Comparison of ENCODE assay signal across 22 cellular contexts in the genomic region with DNA sequence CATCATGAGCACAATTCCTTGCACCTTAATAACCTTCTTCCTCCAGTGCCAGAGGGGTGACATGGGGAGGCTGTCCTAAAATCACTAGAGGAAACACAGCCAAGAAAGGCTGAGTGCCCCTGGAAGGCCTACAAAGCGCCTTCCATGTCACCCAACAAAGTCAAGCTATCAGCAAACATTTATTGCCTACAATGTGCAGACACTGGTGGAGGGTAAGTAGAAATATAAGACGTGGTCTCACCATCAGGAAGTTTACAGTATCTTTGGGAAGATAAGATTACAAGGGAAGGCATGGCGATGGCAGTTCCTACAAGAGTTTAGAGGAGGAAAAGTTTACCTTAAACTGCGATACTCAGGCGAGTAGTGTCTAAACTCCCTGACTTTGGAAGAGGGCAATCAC.
"Had no signal": no experiment of that assay in that cellular context is flagged by ENCODE, and none has a peak within 500 bp of the region (broad histone marks: within the 10 kb centered on the region; RNA-seq: fewer than 3 reads in every experiment).

No MANE protein-coding gene starts in this region.

- H3K27ac ChIP-seq: coronary artery, gastroesophageal sphincter, left ventricle myocardium inferior, lower lobe of right lung, neutrophil, skin epidermis, suprapubic skin had no signal

- H3K4me3 Mint-ChIP-seq: endodermal cell, immature natural killer cell, memory B cell, nephron had no signal

- H3K36me3 Mint-ChIP-seq: memory B cell had no signal

- H3K27me3 ChIP-seq: gastroesophageal sphincter, neutrophil, suprapubic skin, thyroid gland, upper lobe of left lung had no signal

- H3K4me3 ChIP-seq: coronary artery, gastroesophageal sphincter, left ventricle myocardium inferior, lower lobe of right lung, skin epidermis, suprapubic skin, thyroid gland, upper lobe of left lung had no signal

- H3K27me3 Mint-ChIP-seq: memory B cell, naive B cell had no signal

- H3K27ac Mint-ChIP-seq: endodermal cell, memory B cell had no signal

- H3K9me3 ChIP-seq: gastroesophageal sphincter, left ventricle myocardium inferior, lower lobe of right lung, neutrophil, suprapubic skin, thyroid gland, upper lobe of left lung had no signal

- DNase-seq: caudate nucleus; effector CD4-positive, alpha-beta T cell; endodermal cell; glutamatergic neuron; immature natural killer cell; kidney; left cardiac atrium; left ventricle myocardium inferior; lower lobe of right lung; naive B cell; stimulated activated CD4-positive, alpha-beta T cell treated with anti-CD3 and anti-CD28 coated beads, Interleukin-2, amount 100 ng/mL, for 48 hours; stimulated activated naive CD4-positive, alpha-beta T cell treated with Interleukin-2 at 50 U/mL for 16 hours; thyroid gland; upper lobe of left lung had no signal

- H3K36me3 ChIP-seq: gastroesophageal sphincter, left ventricle myocardium inferior, suprapubic skin, thyroid gland had no signal

- ATAC-seq: gastroesophageal sphincter, left cardiac atrium, lower lobe of right lung, sciatic nerve had no signal

- H3K9me3 Mint-ChIP-seq: endodermal cell, immature natural killer cell, memory B cell, naive B cell, nephron had no signal
